ENCODE assay signal across 9 cellular contexts in the genomic region with DNA sequence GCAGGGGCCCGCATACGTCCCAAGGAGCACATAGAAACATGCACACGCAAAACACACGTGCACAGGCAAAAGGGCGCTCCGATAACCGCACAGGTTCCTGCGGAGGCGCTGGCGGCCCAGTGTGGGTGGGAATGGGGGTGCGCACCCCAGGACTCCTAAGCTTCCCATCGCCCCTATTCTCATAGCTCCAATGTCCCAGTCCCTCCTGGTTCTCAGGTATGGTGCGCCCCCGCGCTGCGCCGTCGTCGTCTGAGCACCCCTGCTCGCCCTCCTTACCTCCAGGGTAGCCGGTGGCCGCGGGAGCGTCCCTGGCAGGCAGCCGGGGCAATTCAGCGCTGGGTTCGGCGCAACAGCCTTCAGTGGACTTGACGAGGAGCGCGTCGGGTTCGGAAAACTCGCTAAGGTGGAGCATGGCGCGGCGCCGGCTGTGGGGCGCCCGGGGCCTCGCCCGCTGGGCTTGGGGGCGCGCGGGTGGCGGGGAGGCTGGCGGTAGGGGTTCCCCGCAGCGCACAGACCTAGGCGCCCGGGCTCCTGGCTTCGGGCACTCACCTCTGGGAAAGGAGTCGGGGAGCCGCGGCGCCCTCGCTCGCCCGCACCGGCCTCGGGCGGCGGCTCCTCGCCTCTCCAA. TPM values are rescaled to one million over a fixed set of nuclear protein-coding genes. Genes with fewer than 3 reads are reported as not detected.
DNase-seq lines count a peak whose midpoint lies in the region; ATAC-seq, FAIRE-seq and TF ChIP-seq lines count a peak whose summit lies in the region.
"Had no signal": no experiment of that assay in that cellular context is flagged by ENCODE, and none has a peak within 500 bp of the region (broad histone marks: within the 10 kb centered on the region; RNA-seq: fewer than 3 reads in every experiment).

No MANE protein-coding gene starts in this region.

- no peak overlapping the region for H3K27ac ChIP-seq in CD4-positive, alpha-beta T cell (ENCODE audit: low read depth, low read length)

- H3K27me3 ChIP-seq in CD4-positive, alpha-beta T cell (ENCODE audit: control insufficient read depth, insufficient read depth, low read length), result peaks cover 75% of the 10 kb centered on the region

- no peak for ATAC-seq in CD4-positive, alpha-beta T cell (ENCODE audit: poor library complexity)
- peak; percentile 3 for ATAC-seq in HG02623 (IDR thresholded peaks at IDR 0.05; ENCODE audit: unreplicated experiment)
- peak; percentile 7 to 9 for ATAC-seq in activated T-cell treated with anti-CD3 and anti-CD28 coated beads, Interleukin-2, amount 50 U/mL, for 4 hours
- no peak for ATAC-seq in stimulated activated naive CD8-positive, alpha-beta T cell treated with anti-CD3 and anti-CD28 coated beads, Interleukin-15, Interleukin-2, amounts not matched to agents 100 U/mL and 50 U/mL, for 24 hours

- peaks cover 4% of the 10 kb centered on the region for H3K9me3 ChIP-seq in CD4-positive, alpha-beta T cell (ENCODE audit: control insufficient read depth, low read length)

- FAIRE-seq in D721Med (lab: Jason Lieb, UNC), result no peak

- no peak overlapping the region for H3K27ac Mint-ChIP-seq in CD4-positive, alpha-beta T cell

- peaks cover 91% of the 10 kb centered on the region for H3K27me3 Mint-ChIP-seq in CD4-positive, alpha-beta T cell
- H3K27me3 Mint-ChIP-seq in activated T-cell treated with anti-CD3 and anti-CD28 coated beads, Interleukin-2, amount 50 U/mL, for 4 hours (ENCODE audit: low read depth), result peaks cover 72% of the 10 kb centered on the region

- no peak for DNase-seq in CD4-positive, alpha-beta T cell
- DNase-seq in activated T-cell treated with anti-CD3 and anti-CD28 coated beads, Interleukin-2, amount 50 U/mL, for 4 hours, result peak; percentile 7
- DNase-seq in stimulated activated naive CD8-positive, alpha-beta T cell treated with anti-CD3 and anti-CD28 coated beads, Interleukin-15, Interleukin-2, amounts not matched to agents 100 U/mL and 50 U/mL, for 24 hours, result peak; percentile 27
- DNase-seq in D721Med (ENCODE audit: insufficient read length, low spot score) (no peak), GF-D8 (lab: John Stamatoyannopoulos, UW) (no peak), NCI-H510A (lab: John Stamatoyannopoulos, UW) (no peak)

- H3K4me3 ChIP-seq in iPS-11a (ENCODE audit: low read depth, low read length), result peak overlapping the region; percentile 47

- CTCF ChIA-PET in CD4-positive, alpha-beta T cell (lab: Charles Lee), result interaction anchor here (1.6 kb wide), 1 partner anchor 115 kb away, joined by 5 read pairs; no protein-coding TSS in a partner anchor

- POLR2A ChIA-PET in CD4-positive, alpha-beta T cell (lab: Charles Lee), result interaction anchor here (1.0 to 4.9 kb wide), 5 partner anchors 9 to 93 kb away, joined by 3 to 46 read pairs (median 4); a partner anchor contains a TSS

- TF ChIP-seq CTCF in CD4-positive, alpha-beta T cell (IDR thresholded peaks at IDR 0.05), result no peak
- TF ChIP-seq CTCF in D721Med (IDR thresholded peaks at IDR 0.05; ENCODE audit: insufficient read depth, missing control alignments), result no peak

- peaks cover 21% of the 10 kb centered on the region for H3K4me1 Mint-ChIP-seq in CD4-positive, alpha-beta T cell (ENCODE audit: low read depth)
- H3K4me1 Mint-ChIP-seq in activated T-cell treated with anti-CD3 and anti-CD28 coated beads, Interleukin-2, amount 50 U/mL, for 4 hours (ENCODE audit: low read depth), result peaks cover 16% of the 10 kb centered on the region

- intact Hi-C loops in CD4-positive, alpha-beta T cell (cut with DNase I, micrococcal nuclease), result loop anchor here (2.0 to 5.0 kb wide), 4 partner anchors 61 to 94 kb away; a partner anchor contains a TSS

- no peaks in the 10 kb centered on the region for H3K9me3 Mint-ChIP-seq in CD4-positive, alpha-beta T cell
- no peaks in the 10 kb centered on the region for H3K9me3 Mint-ChIP-seq in activated T-cell treated with anti-CD3 and anti-CD28 coated beads, Interleukin-2, amount 50 U/mL, for 4 hours

- peak overlapping the region; percentile 82 for H3K4me3 Mint-ChIP-seq in CD4-positive, alpha-beta T cell
- H3K4me3 Mint-ChIP-seq in activated T-cell treated with anti-CD3 and anti-CD28 coated beads, Interleukin-2, amount 50 U/mL, for 4 hours, result peak overlapping the region; percentile 74

- H3K36me3 Mint-ChIP-seq in CD4-positive, alpha-beta T cell (ENCODE audit: low read depth), result no peaks in the 10 kb centered on the region
- no peaks in the 10 kb centered on the region for H3K36me3 Mint-ChIP-seq in activated T-cell treated with anti-CD3 and anti-CD28 coated beads, Interleukin-2, amount 50 U/mL, for 4 hours (ENCODE audit: insufficient read depth)

RNA-seq across cellular contexts. Expression of a gene that starts 0.3 kb away (rescaled TPM):
- under 1 TPM; 0.14 to 0.17 TPM for total RNA-seq in CD4-positive, alpha-beta T cell
- 1 to 10 TPM in 1 of 3 donors, under 1 TPM in 2; 0.79 to 1.1 (median 0.87) TPM for total RNA-seq in activated T-cell treated with anti-CD3 and anti-CD28 coated beads, Interleukin-2, amount 50 U/mL, for 4 hours
- total RNA-seq: subcutaneous adipose tissue had no signal

RNA-seq across cellular contexts. Expression of a gene that starts 8.7 kb away (rescaled TPM):
- 10 to 100 TPM; 14.0 to 16.0 TPM for total RNA-seq in CD4-positive, alpha-beta T cell
- 10 to 100 TPM; 18.8 to 28.1 (median 27.6) TPM for total RNA-seq in activated T-cell treated with anti-CD3 and anti-CD28 coated beads, Interleukin-2, amount 50 U/mL, for 4 hours

RNA-seq across cellular contexts. Expression of a gene that starts 58.9 kb away (rescaled TPM):
- 10 to 100 TPM; 86.9 to 96.9 TPM for total RNA-seq in CD4-positive, alpha-beta T cell
- total RNA-seq in activated T-cell treated with anti-CD3 and anti-CD28 coated beads, Interleukin-2, amount 50 U/mL, for 4 hours, result 1,000 to 10,000 TPM in 1 of 3 donors, 100 to 1,000 TPM in 2; 924 to 1,031 (median 969) TPM

RNA-seq across cellular contexts. Expression of a gene that starts 60.0 kb away (rescaled TPM):
- 1 to 10 TPM; 2.9 to 3.0 TPM for total RNA-seq in CD4-positive, alpha-beta T cell
- 10 to 100 TPM; 29.5 to 32.3 (median 30.5) TPM for total RNA-seq in activated T-cell treated with anti-CD3 and anti-CD28 coated beads, Interleukin-2, amount 50 U/mL, for 4 hours

Comparison
In these comparisons a context has a peak if more than half of its experiments do, and no peak if none do; other contexts are left out.
1. ATAC-seq: peak in HG02623 (single experiment) and activated T-cell treated with anti-CD3 and anti-CD28 coated beads, Interleukin-2, amount 50 U/mL, for 4 hours (2 of 2); none in CD4-positive, alpha-beta T cell (single experiment) and stimulated activated naive CD8-positive, alpha-beta T cell treated with anti-CD3 and anti-CD28 coated beads, Interleukin-15, Interleukin-2, amounts not matched to agents 100 U/mL and 50 U/mL, for 24 hours (single experiment).
2. DNase-seq: peak in activated T-cell treated with anti-CD3 and anti-CD28 coated beads, Interleukin-2, amount 50 U/mL, for 4 hours (single experiment) and stimulated activated naive CD8-positive, alpha-beta T cell treated with anti-CD3 and anti-CD28 coated beads, Interleukin-15, Interleukin-2, amounts not matched to agents 100 U/mL and 50 U/mL, for 24 hours (single experiment); none in CD4-positive, alpha-beta T cell (0 of 10), D721Med (single experiment), GF-D8 (single experiment) and NCI-H510A (single experiment).
3. RNA of a gene that starts 58.9 kb away (total RNA-seq): 924 to 1,031 TPM in activated T-cell treated with anti-CD3 and anti-CD28 coated beads, Interleukin-2, amount 50 U/mL, for 4 hours; 86.9 to 96.9 TPM in CD4-positive, alpha-beta T cell; every median in the first group is over 4 times any median in the second.